ENCODE assay signal across 1 cellular context in the genomic region with DNA sequence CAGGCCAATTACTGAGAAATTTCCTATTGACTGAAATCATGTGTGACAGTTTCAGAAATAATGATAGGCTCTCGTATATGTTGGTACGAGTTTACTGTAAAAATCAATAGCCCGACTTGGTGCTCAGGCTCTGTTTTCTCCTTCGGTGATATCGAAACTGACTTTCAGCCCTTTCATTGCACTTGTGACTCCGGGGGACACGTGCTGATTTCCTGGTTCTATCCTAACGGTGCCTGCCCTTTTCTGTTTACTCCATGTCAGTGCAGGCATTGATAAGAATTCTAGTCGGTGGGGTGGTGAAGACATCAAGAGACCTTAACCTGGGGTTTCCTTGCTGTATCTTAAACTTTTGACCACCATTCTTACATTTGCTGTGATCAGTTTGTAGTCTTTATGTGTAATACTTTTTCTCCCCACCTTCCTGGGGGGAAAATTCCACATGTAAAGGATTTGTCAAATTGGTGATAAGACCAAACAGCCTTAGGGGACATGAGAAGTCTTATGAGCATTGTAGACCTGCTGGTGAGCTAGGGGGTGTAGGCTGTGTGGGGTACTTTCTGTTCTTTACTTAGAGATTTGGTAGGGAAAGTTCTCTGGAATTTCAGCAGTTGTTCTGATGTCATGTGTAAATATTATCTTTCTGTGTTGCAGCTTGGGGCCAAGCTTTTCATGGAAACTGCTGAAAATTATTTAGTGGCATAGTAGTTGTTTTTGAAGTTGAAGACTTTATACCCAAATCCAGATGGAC.
TF ChIP-seq lines count a peak whose summit lies in the region.

No MANE protein-coding gene starts in this region.

TF ChIP-seq in GM23338, 12 proteins besides CTCF, POLR2A, EP300 and RAD21 (continued from another document):
- TF ChIP-seq, protein P1, sequence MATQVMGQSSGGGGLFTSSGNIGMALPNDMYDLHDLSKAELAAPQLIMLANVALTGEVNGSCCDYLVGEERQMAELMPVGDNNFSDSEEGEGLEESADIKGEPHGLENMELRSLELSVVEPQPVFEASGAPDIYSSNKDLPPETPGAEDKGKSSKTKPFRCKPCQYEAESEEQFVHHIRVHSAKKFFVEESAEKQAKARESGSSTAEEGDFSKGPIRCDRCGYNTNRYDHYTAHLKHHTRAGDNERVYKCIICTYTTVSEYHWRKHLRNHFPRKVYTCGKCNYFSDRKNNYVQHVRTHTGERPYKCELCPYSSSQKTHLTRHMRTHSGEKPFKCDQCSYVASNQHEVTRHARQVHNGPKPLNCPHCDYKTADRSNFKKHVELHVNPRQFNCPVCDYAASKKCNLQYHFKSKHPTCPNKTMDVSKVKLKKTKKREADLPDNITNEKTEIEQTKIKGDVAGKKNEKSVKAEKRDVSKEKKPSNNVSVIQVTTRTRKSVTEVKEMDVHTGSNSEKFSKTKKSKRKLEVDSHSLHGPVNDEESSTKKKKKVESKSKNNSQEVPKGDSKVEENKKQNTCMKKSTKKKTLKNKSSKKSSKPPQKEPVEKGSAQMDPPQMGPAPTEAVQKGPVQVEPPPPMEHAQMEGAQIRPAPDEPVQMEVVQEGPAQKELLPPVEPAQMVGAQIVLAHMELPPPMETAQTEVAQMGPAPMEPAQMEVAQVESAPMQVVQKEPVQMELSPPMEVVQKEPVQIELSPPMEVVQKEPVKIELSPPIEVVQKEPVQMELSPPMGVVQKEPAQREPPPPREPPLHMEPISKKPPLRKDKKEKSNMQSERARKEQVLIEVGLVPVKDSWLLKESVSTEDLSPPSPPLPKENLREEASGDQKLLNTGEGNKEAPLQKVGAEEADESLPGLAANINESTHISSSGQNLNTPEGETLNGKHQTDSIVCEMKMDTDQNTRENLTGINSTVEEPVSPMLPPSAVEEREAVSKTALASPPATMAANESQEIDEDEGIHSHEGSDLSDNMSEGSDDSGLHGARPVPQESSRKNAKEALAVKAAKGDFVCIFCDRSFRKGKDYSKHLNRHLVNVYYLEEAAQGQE (IDR thresholded peaks at IDR 0.05; ENCODE audit: unreplicated experiment), result no peak
- TF ChIP-seq, protein P2, sequence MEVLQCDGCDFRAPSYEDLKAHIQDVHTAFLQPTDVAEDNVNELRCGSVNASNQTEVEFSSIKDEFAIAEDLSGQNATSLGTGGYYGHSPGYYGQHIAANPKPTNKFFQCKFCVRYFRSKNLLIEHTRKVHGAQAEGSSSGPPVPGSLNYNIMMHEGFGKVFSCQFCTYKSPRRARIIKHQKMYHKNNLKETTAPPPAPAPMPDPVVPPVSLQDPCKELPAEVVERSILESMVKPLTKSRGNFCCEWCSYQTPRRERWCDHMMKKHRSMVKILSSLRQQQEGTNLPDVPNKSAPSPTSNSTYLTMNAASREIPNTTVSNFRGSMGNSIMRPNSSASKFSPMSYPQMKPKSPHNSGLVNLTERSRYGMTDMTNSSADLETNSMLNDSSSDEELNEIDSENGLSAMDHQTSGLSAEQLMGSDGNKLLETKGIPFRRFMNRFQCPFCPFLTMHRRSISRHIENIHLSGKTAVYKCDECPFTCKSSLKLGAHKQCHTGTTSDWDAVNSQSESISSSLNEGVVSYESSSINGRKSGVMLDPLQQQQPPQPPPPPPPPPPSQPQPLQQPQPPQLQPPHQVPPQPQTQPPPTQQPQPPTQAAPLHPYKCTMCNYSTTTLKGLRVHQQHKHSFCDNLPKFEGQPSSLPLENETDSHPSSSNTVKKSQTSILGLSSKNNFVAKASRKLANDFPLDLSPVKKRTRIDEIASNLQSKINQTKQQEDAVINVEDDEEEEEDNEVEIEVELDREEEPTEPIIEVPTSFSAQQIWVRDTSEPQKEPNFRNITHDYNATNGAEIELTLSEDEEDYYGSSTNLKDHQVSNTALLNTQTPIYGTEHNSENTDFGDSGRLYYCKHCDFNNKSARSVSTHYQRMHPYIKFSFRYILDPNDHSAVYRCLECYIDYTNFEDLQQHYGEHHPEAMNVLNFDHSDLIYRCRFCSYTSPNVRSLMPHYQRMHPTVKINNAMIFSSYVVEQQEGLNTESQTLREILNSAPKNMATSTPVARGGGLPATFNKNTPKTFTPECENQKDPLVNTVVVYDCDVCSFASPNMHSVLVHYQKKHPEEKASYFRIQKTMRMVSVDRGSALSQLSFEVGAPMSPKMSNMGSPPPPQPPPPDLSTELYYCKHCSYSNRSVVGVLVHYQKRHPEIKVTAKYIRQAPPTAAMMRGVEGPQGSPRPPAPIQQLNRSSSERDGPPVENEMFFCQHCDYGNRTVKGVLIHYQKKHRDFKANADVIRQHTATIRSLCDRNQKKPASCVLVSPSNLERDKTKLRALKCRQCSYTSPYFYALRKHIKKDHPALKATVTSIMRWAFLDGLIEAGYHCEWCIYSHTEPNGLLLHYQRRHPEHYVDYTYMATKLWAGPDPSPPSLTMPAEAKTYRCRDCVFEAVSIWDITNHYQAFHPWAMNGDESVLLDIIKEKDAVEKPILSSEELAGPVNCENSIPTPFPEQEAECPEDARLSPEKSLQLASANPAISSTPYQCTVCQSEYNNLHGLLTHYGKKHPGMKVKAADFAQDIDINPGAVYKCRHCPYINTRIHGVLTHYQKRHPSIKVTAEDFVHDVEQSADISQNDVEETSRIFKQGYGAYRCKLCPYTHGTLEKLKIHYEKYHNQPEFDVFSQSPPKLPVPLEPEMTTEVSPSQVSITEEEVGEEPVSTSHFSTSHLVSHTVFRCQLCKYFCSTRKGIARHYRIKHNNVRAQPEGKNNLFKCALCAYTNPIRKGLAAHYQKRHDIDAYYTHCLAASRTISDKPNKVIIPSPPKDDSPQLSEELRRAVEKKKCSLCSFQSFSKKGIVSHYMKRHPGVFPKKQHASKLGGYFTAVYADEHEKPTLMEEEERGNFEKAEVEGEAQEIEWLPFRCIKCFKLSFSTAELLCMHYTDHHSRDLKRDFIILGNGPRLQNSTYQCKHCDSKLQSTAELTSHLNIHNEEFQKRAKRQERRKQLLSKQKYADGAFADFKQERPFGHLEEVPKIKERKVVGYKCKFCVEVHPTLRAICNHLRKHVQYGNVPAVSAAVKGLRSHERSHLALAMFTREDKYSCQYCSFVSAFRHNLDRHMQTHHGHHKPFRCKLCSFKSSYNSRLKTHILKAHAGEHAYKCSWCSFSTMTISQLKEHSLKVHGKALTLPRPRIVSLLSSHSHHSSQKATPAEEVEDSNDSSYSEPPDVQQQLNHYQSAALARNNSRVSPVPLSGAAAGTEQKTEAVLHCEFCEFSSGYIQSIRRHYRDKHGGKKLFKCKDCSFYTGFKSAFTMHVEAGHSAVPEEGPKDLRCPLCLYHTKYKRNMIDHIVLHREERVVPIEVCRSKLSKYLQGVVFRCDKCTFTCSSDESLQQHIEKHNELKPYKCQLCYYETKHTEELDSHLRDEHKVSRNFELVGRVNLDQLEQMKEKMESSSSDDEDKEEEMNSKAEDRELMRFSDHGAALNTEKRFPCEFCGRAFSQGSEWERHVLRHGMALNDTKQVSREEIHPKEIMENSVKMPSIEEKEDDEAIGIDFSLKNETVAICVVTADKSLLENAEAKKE (CRISPR knock-in tag; IDR thresholded peaks at IDR 0.05), result no peak
- no peak for TF ChIP-seq ZNF114 (CRISPR knock-in tag; IDR thresholded peaks at IDR 0.05)
- TF ChIP-seq POLR2AphosphoS5 (IDR thresholded peaks at IDR 0.05; ENCODE audit: low read depth), result no peak
- TF ChIP-seq, protein P3, sequence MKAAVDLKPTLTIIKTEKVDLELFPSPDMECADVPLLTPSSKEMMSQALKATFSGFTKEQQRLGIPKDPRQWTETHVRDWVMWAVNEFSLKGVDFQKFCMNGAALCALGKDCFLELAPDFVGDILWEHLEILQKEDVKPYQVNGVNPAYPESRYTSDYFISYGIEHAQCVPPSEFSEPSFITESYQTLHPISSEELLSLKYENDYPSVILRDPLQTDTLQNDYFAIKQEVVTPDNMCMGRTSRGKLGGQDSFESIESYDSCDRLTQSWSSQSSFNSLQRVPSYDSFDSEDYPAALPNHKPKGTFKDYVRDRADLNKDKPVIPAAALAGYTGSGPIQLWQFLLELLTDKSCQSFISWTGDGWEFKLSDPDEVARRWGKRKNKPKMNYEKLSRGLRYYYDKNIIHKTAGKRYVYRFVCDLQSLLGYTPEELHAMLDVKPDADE (IDR thresholded peaks at IDR 0.05), result no peak
- no peak for TF ChIP-seq ZNF331 (CRISPR knock-in tag; IDR thresholded peaks at IDR 0.05; ENCODE audit: low read depth)
